In the genomic region with DNA sequence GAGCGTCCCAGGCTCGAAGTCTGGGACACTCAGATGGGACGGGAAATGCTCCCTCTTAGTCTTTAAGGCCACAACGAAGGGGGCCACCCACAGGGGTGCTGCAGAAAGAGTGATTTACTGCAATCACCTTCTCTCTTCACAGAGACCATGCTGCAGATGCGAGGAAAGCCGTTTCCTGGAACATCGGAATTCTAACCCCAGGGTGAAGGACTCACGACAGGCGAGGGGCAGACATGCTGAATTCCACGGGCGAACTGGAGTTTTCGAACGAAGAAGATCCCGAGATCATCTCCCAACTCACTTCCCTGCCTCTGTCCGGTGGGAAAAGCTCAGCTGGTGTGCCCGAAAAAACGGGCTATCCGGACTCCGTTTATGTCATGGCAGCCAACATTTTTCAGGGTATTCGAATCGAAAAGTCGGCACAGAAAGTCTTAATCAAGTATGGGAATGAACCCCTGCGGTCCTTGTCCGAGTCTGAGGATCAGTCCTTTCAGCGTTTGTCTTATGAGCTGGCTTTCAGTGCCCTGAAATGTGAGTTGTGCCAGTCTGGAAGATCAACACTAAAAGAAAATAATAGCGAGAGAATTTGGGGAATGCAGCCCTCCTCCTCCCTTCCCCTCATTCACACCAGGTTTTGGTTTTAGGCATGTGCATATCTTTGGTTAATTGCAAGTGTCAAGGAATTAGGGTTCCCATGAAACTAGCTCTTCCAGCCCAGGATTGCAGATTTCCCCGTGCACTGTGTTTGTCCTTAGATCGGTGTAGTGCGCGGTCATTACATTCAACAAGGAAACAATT, we compare ENCODE assay signal across 8 cellular contexts. TPM values are rescaled to one million over a fixed set of nuclear protein-coding genes. Genes with fewer than 3 reads are reported as not detected.
DNase-seq lines count a peak whose midpoint lies in the region; ATAC-seq and TF ChIP-seq lines count a peak whose summit lies in the region.

No MANE protein-coding gene starts in this region.

- TF ChIP-seq CTCF in AG04450 (IDR thresholded peaks at IDR 0.05; ENCODE audit: low read depth, low read length): no peak
- no peak for TF ChIP-seq CTCF in chondrocyte (IDR thresholded peaks at IDR 0.05)

- H3K9me3 ChIP-seq in AG04450 (ENCODE audit: control insufficient read depth, insufficient read depth, low read length) (no peaks in the 10 kb centered on the region; the same call in 1 of the 2 replicates), mononuclear cell (ENCODE audit: low read depth, low read length) (no peaks in the 10 kb centered on the region)

- H3K4me3 ChIP-seq in AG04450 (ENCODE audit: low read depth, low read length) (peak overlapping the region; percentile 44), mononuclear cell (ENCODE audit: low read length) (peak overlapping the region; percentile 42)

- peak overlapping the region; percentile 80 for H3K27ac Mint-ChIP-seq in chondrocyte (ENCODE audit: unreplicated experiment)

- peaks cover 20% of the 10 kb centered on the region for H3K4me1 ChIP-seq in mononuclear cell (ENCODE audit: insufficient read depth, low read length)

- CTCF ChIA-PET in AG04450 (lab: Charles Lee): interaction anchor here (0.9 to 1.8 kb wide), 3 partner anchors 90 to 425 kb away, joined by 3 to 6 read pairs (median 3); no protein-coding TSS in a partner anchor

- H3K9me3 Mint-ChIP-seq in chondrocyte (ENCODE audit: low read depth): no peaks in the 10 kb centered on the region

- ATAC-seq in HG02678 (IDR thresholded peaks at IDR 0.05; ENCODE audit: unreplicated experiment): peak; percentile 11

- peaks cover 14% of the 10 kb centered on the region for H3K4me1 Mint-ChIP-seq in chondrocyte (ENCODE audit: low read depth)

- H3K27me3 ChIP-seq in AG04450 (ENCODE audit: control insufficient read depth, insufficient read depth, low read length) (peaks cover 39% of the 10 kb centered on the region), mononuclear cell (ENCODE audit: insufficient read depth, low read length) (peaks cover 20% of the 10 kb centered on the region)

- peak overlapping the region; percentile 81 for H3K4me3 Mint-ChIP-seq in chondrocyte (ENCODE audit: unreplicated experiment)

- H3K36me3 Mint-ChIP-seq in chondrocyte (ENCODE audit: low read depth): peaks cover 2% of the 10 kb centered on the region

- DNase-seq in AG04450 (ENCODE audit: low read depth, low spot score) (no peak), chondrocyte (ENCODE audit: low spot score) (no peak), NCI-H1105 treated with DMSO at 0.1 percent for 48 hours (lab: John Stamatoyannopoulos, UW) (no peak), NCI-H2107 treated with DMSO at 0.1 percent for 48 hours (lab: John Stamatoyannopoulos, UW; ENCODE audit: unreplicated experiment) (no peak), NAMALWA (ENCODE audit: low spot score) (no peak), NCI-H1694 treated with DMSO at 0.1 percent for 48 hours (lab: John Stamatoyannopoulos, UW) (no peak)

- H3K27me3 Mint-ChIP-seq in chondrocyte (ENCODE audit: low read depth): no peaks in the 10 kb centered on the region

- H3K27ac ChIP-seq in AG04450 (ENCODE audit: low read depth, low read length): no peak overlapping the region

- POLR2A ChIA-PET in AG04450 (lab: Yijun Ruan, JAX): no interaction called here

RNA-seq across cellular contexts. Expression of a gene that starts 0.9 kb away (rescaled TPM):
- 0.11 and 0.12 TPM in 2 replicates for polyA plus RNA-seq in AG04450 (2011; rRNA removed)
- polyA minus RNA-seq in AG04450 (2011; rRNA and poly(A)+ RNA removed): not detected in 2 replicates
- total RNA-seq in chondrocyte: 2.4 to 6.1 TPM (median 5.1 TPM) in 3 replicates
- total RNA-seq in mononuclear cell: 0.73 TPM
